Comparison of ENCODE assay signal across 15 cellular contexts in the genomic region with DNA sequence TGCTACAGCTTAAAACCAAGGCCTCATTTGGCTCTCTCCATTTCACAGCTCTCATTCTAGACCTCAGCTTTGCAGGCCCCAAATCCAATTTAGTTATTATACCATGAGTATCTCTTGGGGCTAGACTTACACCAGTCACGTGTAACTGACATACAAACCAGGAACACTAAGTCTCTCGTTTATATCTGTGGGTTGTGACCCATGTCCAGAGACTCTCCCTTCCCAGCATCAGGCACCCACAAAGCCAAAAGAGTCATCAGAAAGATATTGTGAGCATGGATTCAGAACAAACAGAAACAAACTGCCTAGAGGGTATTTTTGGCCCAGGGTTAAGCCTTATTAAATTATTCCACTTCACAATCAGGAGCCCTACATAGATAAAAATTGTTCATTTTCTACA. TPM values are rescaled to one million over a fixed set of nuclear protein-coding genes. Genes with fewer than 3 reads are reported as not detected.
DNase-seq lines count a peak whose midpoint lies in the region; ATAC-seq and TF ChIP-seq lines count a peak whose summit lies in the region.
"Had no signal": no experiment of that assay in that cellular context is flagged by ENCODE, and none has a peak within 500 bp of the region (broad histone marks: within the 10 kb centered on the region; RNA-seq: fewer than 3 reads in every experiment).

No MANE protein-coding gene starts in this region.

- H3K4me3 Mint-ChIP-seq in neural crest cell, result no peak overlapping the region
- H3K4me3 Mint-ChIP-seq: activated B cell treated with CpG ODN at 0.5 μM for 24 hours had no signal

- H3K4me2 ChIP-seq in PC-3 (ENCODE audit: low read length), result peak overlapping the region; percentile 31

- CTCF ChIA-PET in PC-3 (lab: Charles Lee), result interaction anchor here (1.5 to 2.0 kb wide), 4 partner anchors 33 to 61 kb away, joined by 7 to 22 read pairs (median 14); no protein-coding TSS in a partner anchor

- no TSS peak for BruUV-seq in PC-3 (replicated peaks; lab: Mats Ljungman, UMichigan)

- H3K27me3 Mint-ChIP-seq in neural crest cell (ENCODE audit: low read depth), result no peaks in the 10 kb centered on the region
- H3K27me3 Mint-ChIP-seq: activated B cell treated with CpG ODN at 0.5 μM for 24 hours had no signal

- no peak overlapping the region for H2AFZ ChIP-seq in PC-3 (ENCODE audit: low read length)

- H3K9ac ChIP-seq in PC-3 (ENCODE audit: low read length), result peak overlapping the region; percentile 57

- H3K79me2 ChIP-seq in PC-3 (ENCODE audit: low read length), result no peaks in the 10 kb centered on the region

- no peak overlapping the region for H3K4me3 ChIP-seq in PC-3 (ENCODE audit: low read length)
- H3K4me3 ChIP-seq in fibroblast of pulmonary artery (replicated peaks; ENCODE audit: low read depth, low read length), result no peak overlapping the region
- H3K4me3 ChIP-seq in upper lobe of right lung, result no peak overlapping the region
- H3K4me3 ChIP-seq: SK-N-MC had no signal

- peaks cover 5% of the 10 kb centered on the region for H3K36me3 Mint-ChIP-seq in neural crest cell (ENCODE audit: low read depth)

- H3K4me1 ChIP-seq in PC-3 (ENCODE audit: insufficient read depth, low read length) (peaks cover 51% of the 10 kb centered on the region), upper lobe of right lung (peaks cover 10% of the 10 kb centered on the region)
- H3K4me1 ChIP-seq: Caco-2 had no signal

- H3K27ac Mint-ChIP-seq in neural crest cell (ENCODE audit: unreplicated experiment), result peak overlapping the region; percentile 22
- H3K27ac Mint-ChIP-seq: activated B cell treated with CpG ODN at 0.5 μM for 24 hours had no signal

- H3K9me3 Mint-ChIP-seq in neural crest cell, result no peaks in the 10 kb centered on the region
- H3K9me3 Mint-ChIP-seq: activated B cell treated with CpG ODN at 0.5 μM for 24 hours had no signal

- H3K4me1 Mint-ChIP-seq in neural crest cell, result peaks cover 10% of the 10 kb centered on the region

- ATAC-seq in PC-3 (peak; percentile 1; the same call in 1 of the 2 replicates), upper lobe of right lung (no peak), GM19328 (IDR thresholded peaks at IDR 0.05; ENCODE audit: unreplicated experiment) (no peak)

- intact Hi-C loops in PC-3 (cut with micrococcal nuclease) (loop anchor here (1.0 to 2.0 kb wide), 2 partner anchors 26 to 42 kb away; a partner anchor contains a TSS), upper lobe of right lung (cut with DNase I) (no loop called here)

- TF ChIP-seq CTCF in PC-3 (conservative IDR thresholded peaks at IDR 0.05; ENCODE audit: low read depth, low read length) (no peak), fibroblast of pulmonary artery (IDR thresholded peaks at IDR 0.05; ENCODE audit: low read length, missing control alignments) (no peak), neural crest cell (conservative IDR thresholded peaks at IDR 0.05) (no peak), upper lobe of right lung (IDR thresholded peaks at IDR 0.05) (no peak)

- H3K27me3 ChIP-seq in PC-3 (ENCODE audit: low read length) (no peaks in the 10 kb centered on the region), upper lobe of right lung (no peaks in the 10 kb centered on the region)

- no peaks in the 10 kb centered on the region for H3K9me2 ChIP-seq in PC-3 (replicated peaks; ENCODE audit: low read length)

- H3K27ac ChIP-seq in PC-3 (ENCODE audit: low read length) (peak overlapping the region; percentile 85), upper lobe of right lung (peak overlapping the region; percentile 48)
- H3K27ac ChIP-seq: SK-N-MC had no signal

- peaks cover 7% of the 10 kb centered on the region for H3F3A ChIP-seq in PC-3 (ENCODE audit: low read length, unreplicated experiment)

- H4K20me1 ChIP-seq in PC-3 (ENCODE audit: low read length), result no peaks in the 10 kb centered on the region

- POLR2A ChIA-PET in PC-3 (lab: Charles Lee; ENCODE audit: unreplicated experiment), result interaction anchor here (0.6 kb wide), 1 partner anchor 51 kb away, joined by 3 read pairs; no protein-coding TSS in a partner anchor

- DNase-seq in PC-3 (peak; percentile 47), fibroblast of pulmonary artery (ENCODE audit: low read depth) (peak; percentile 44), neural crest cell (ENCODE audit: low read depth, low spot score) (no peak), upper lobe of right lung (no peak), inferior parietal cortex (ENCODE audit: extremely low spot score) (no peak)
- DNase-seq in stimulated activated CD4-positive, alpha-beta T cell treated with anti-CD3 and anti-CD28 coated beads, Interleukin-2, amount 100 ng/mL, for 48 hours, result no peak
- DNase-seq: activated B cell treated with CpG ODN at 0.5 μM for 24 hours; amygdala; Caco-2; NCI-H748 treated with DMSO at 0.1 percent for 48 hours; stimulated activated CD4-positive, alpha-beta T cell treated with anti-CD3 and anti-CD28 coated beads, Interleukin-15, amount 100 ng/mL, for 24 hours had no signal

- H3K9me3 ChIP-seq in PC-3 (ENCODE audit: low read length) (no peaks in the 10 kb centered on the region), upper lobe of right lung (no peaks in the 10 kb centered on the region)
- H3K9me3 ChIP-seq: Caco-2 had no signal

- peaks cover 8% of the 10 kb centered on the region; the same call in 1 of the 2 replicates for H3K36me3 ChIP-seq in PC-3 (ENCODE audit: low read depth, low read length)
- peaks cover 14% of the 10 kb centered on the region for H3K36me3 ChIP-seq in upper lobe of right lung

RNA-seq across cellular contexts. Expression of a gene that starts 5.6 kb away (rescaled TPM):
- total RNA-seq in PC-3 (2014; rRNA removed) (0.47 TPM in 1 of 2 replicates, not detected in the other), neural crest cell (1.5 and 2.0 TPM in 2 replicates), upper lobe of right lung (0.87 TPM)
- total RNA-seq: H4, HT1080 had no signal

RNA-seq across cellular contexts. Expression of a gene that starts 25.6 kb away (rescaled TPM):
- total RNA-seq in PC-3 (2014; rRNA removed) (118 and 154 TPM in 2 replicates), neural crest cell (82.4 and 85.2 TPM in 2 replicates), upper lobe of right lung (79.7 TPM)

RNA-seq across cellular contexts. Expression of a gene that starts 30.6 kb away (rescaled TPM):
- total RNA-seq in PC-3 (2014; rRNA removed) (1.3 and 3.9 TPM in 2 replicates), neural crest cell (0.20 and 0.56 TPM in 2 replicates), upper lobe of right lung (5.2 TPM)
- total RNA-seq: H4, HT1080 had no signal

Comparison
In these comparisons a context has a peak if more than half of its experiments do, and no peak if none do; other contexts are left out.
1. DNase-seq: peak in PC-3 (single experiment) and fibroblast of pulmonary artery (single experiment); none in neural crest cell (single experiment), upper lobe of right lung (single experiment), inferior parietal cortex (single experiment) and stimulated activated CD4-positive, alpha-beta T cell treated with anti-CD3 and anti-CD28 coated beads, Interleukin-2, amount 100 ng/mL, for 48 hours (0 of 2).